ENCODE assay signal across 20 cellular contexts in genomic region chr2:147603434-147604225, GRCh38.
"Had no signal": no experiment of that assay in that cellular context is flagged by ENCODE, and none has a peak within 500 bp of the region (broad histone marks: within the 10 kb centered on the region; RNA-seq: fewer than 3 reads in every experiment).

No MANE protein-coding gene starts in this region.

- H3K36me3 ChIP-seq: brain microvascular endothelial cell, esophagus squamous epithelium, spleen, thoracic aorta had no signal

- H3K9me3 ChIP-seq: spleen, thoracic aorta had no signal

- DNase-seq: activated CD4-positive, alpha-beta memory T cell treated with anti-CD3 and anti-CD28 coated beads, Interleukin-2, amount 10 ng/mL, durations not matched to agents 7 days and 5 days; activated CD4-positive, alpha-beta T cell treated with anti-CD3 and anti-CD28 coated beads for 48 hours; activated CD4-positive, CD25-positive, alpha-beta regulatory T cell; activated naive CD4-positive, alpha-beta T cell treated with Interleukin-2 at 50 U/mL for 16 hours; activated naive CD8-positive, alpha-beta T cell treated with anti-CD3 and anti-CD28 coated beads, Interleukin-2, amount 10 ng/mL, durations not matched to agents 7 days and 5 days; activated T-cell treated with anti-CD3 and anti-CD28 coated beads, Interleukin-2, amount 50 U/mL, for 1 hour; anterior cingulate cortex; brain microvascular endothelial cell; esophagus squamous epithelium; hippocampal formation; left ventricle myocardium superior; naive thymus-derived CD4-positive, alpha-beta T cell; spleen; stimulated activated CD4-positive, alpha-beta T cell treated with anti-CD3 and anti-CD28 coated beads, Interleukin-4, amount 100 ng/mL, for 4 hours; T-cell had no signal

- H3K36me3 Mint-ChIP-seq: memory B cell; stimulated activated memory B cell treated with anti-CD40 and anti-IgM and Interleukin-4, amounts not matched to agents 10 μg/mL and 1 μg/mL and 100 μg/mL, for 72 hours had no signal

- H3K4me3 ChIP-seq: coronary artery, esophagus squamous epithelium, spleen, thoracic aorta had no signal

- ATAC-seq: left ventricle myocardium superior; naive thymus-derived CD4-positive, alpha-beta T cell; stimulated activated memory B cell treated with anti-CD40 and anti-IgM and Interleukin-4, amounts not matched to agents 10 μg/mL and 1 μg/mL and 100 μg/mL, for 72 hours; T-cell had no signal

- H3K27me3 ChIP-seq: brain microvascular endothelial cell, esophagus squamous epithelium, spleen had no signal

- H3K27ac Mint-ChIP-seq: activated CD4-positive, alpha-beta memory T cell treated with anti-CD3 and anti-CD28 coated beads, Interleukin-2, amount 10 ng/mL, durations not matched to agents 7 days and 5 days; activated naive CD8-positive, alpha-beta T cell treated with anti-CD3 and anti-CD28 coated beads, Interleukin-2, amount 10 ng/mL, durations not matched to agents 7 days and 5 days; activated T-helper 2 cell treated with anti-CD3 and anti-CD28 coated beads, Interferon-gamma antibody, Interleukin-2, Interleukin-4, amounts not matched to agents 10 μg/mL and 5 μg/mL and 100 μg/mL, durations not matched to agents 14 hours and 24 hours and 36 hours; memory B cell; naive thymus-derived CD4-positive, alpha-beta T cell; stimulated activated memory B cell treated with anti-CD40 and anti-IgM and Interleukin-4, amounts not matched to agents 10 μg/mL and 1 μg/mL and 100 μg/mL, for 72 hours; T-cell had no signal

- H3K4me1 Mint-ChIP-seq: activated CD4-positive, alpha-beta memory T cell treated with anti-CD3 and anti-CD28 coated beads, Interleukin-2, amount 10 ng/mL, durations not matched to agents 7 days and 5 days; activated naive CD8-positive, alpha-beta T cell treated with anti-CD3 and anti-CD28 coated beads, Interleukin-2, amount 10 ng/mL, durations not matched to agents 7 days and 5 days; memory B cell; stimulated activated memory B cell treated with anti-CD40 and anti-IgM and Interleukin-4, amounts not matched to agents 10 μg/mL and 1 μg/mL and 100 μg/mL, for 72 hours had no signal

- H3K27me3 Mint-ChIP-seq: activated CD4-positive, alpha-beta memory T cell treated with anti-CD3 and anti-CD28 coated beads, Interleukin-2, amount 10 ng/mL, durations not matched to agents 7 days and 5 days; activated naive CD8-positive, alpha-beta T cell treated with anti-CD3 and anti-CD28 coated beads, Interleukin-2, amount 10 ng/mL, durations not matched to agents 7 days and 5 days; T-cell had no signal

- H3K4me1 ChIP-seq: spleen had no signal

- H3K9me3 Mint-ChIP-seq: memory B cell had no signal

- H3K4me3 Mint-ChIP-seq: activated CD4-positive, alpha-beta memory T cell treated with anti-CD3 and anti-CD28 coated beads, Interleukin-2, amount 10 ng/mL, durations not matched to agents 7 days and 5 days; activated naive CD8-positive, alpha-beta T cell treated with anti-CD3 and anti-CD28 coated beads, Interleukin-2, amount 10 ng/mL, durations not matched to agents 7 days and 5 days; memory B cell; naive thymus-derived CD4-positive, alpha-beta T cell; stimulated activated memory B cell treated with anti-CD40 and anti-IgM and Interleukin-4, amounts not matched to agents 10 μg/mL and 1 μg/mL and 100 μg/mL, for 72 hours; T-cell had no signal

- H3K27ac ChIP-seq: brain microvascular endothelial cell, coronary artery, spleen, thoracic aorta had no signal
